ENCODE assay signal across 22 cellular contexts in the genomic region with DNA sequence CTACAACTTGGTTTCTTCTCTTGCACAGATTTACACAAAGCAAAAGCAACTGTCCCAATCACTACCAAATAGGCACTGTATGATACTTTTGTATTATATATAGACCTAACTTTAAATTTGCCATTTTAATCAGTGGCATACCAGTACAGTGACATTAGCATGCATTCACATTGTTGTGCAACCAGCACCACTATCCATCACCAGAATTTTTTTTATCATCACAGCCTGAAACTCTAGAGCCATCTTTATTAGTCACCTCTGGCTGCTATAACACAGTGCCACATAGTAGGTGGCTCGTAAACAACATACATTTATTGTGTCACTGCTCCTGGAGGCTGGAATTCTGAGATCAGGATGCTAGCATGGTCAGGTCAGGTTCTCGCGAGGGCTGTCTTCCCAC.
"Had no signal": no experiment of that assay in that cellular context is flagged by ENCODE, and none has a peak within 500 bp of the region (broad histone marks: within the 10 kb centered on the region; RNA-seq: fewer than 3 reads in every experiment).

No MANE protein-coding gene starts in this region.

- H3K36me3 ChIP-seq: colonic mucosa, gastrocnemius medialis, ovary, sigmoid colon, thyroid gland, vagina had no signal

- DNase-seq: colonic mucosa; effector CD8-positive, alpha-beta T cell; erythroblast; gastrocnemius medialis; head of caudate nucleus; natural killer cell; occipital lobe; ovary; posterior cingulate gyrus; psoas muscle; right cardiac atrium; sigmoid colon; small intestine; stimulated activated CD4-positive, alpha-beta T cell treated with anti-CD3 and anti-CD28 coated beads, Interleukin-15, amount 100 ng/mL, for 24 hours; stimulated activated CD4-positive, alpha-beta T cell treated with anti-CD3 and anti-CD28 coated beads, Interleukin-2, amount 100 ng/mL, for 48 hours; stimulated activated naive CD4-positive, alpha-beta T cell; stimulated activated naive CD8-positive, alpha-beta T cell treated with anti-CD3 and anti-CD28 coated beads, Interleukin-15, amount 100 ng/mL, for 72 hours; thyroid gland had no signal

- H3K27me3 ChIP-seq: colonic mucosa, ovary, sigmoid colon, thyroid gland, vagina had no signal

- H3K27ac ChIP-seq: colonic mucosa, gastrocnemius medialis, ovary, psoas muscle, sigmoid colon, thyroid gland, vagina had no signal

- H3K4me1 ChIP-seq: colonic mucosa, gastrocnemius medialis, psoas muscle, sigmoid colon, vagina had no signal

- H3K4me3 ChIP-seq: colonic mucosa, gastrocnemius medialis, lung, ovary, psoas muscle, sigmoid colon, thyroid gland, vagina had no signal

- H3K9me3 ChIP-seq: colonic mucosa, gastrocnemius medialis, ovary, psoas muscle, sigmoid colon, thyroid gland, vagina had no signal

- FAIRE-seq: endothelial cell of umbilical vein, keratinocyte, small intestine had no signal

- ATAC-seq: gastrocnemius medialis; natural killer cell; psoas muscle; right cardiac atrium; stimulated activated naive CD8-positive, alpha-beta T cell treated with anti-CD3 and anti-CD28 coated beads, Interleukin-15, amount 100 ng/mL, for 72 hours had no signal
